1 cellular context compared by ENCODE assay signal in genomic region chr11:13137778-13138400, GRCh38.
TF ChIP-seq lines count a peak whose summit lies in the region.

No MANE protein-coding gene starts in this region.

TF ChIP-seq in SK-N-SH, 30 proteins besides CTCF, POLR2A, EP300 and RAD21 (continued from another document):
- TF ChIP-seq, protein P1, sequence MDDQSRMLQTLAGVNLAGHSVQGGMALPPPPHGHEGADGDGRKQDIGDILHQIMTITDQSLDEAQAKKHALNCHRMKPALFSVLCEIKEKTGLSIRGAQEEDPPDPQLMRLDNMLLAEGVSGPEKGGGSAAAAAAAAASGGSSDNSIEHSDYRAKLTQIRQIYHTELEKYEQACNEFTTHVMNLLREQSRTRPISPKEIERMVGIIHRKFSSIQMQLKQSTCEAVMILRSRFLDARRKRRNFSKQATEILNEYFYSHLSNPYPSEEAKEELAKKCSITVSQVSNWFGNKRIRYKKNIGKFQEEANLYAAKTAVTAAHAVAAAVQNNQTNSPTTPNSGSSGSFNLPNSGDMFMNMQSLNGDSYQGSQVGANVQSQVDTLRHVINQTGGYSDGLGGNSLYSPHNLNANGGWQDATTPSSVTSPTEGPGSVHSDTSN (IDR thresholded peaks at IDR 0.05), result peak; percentile 66
- TF ChIP-seq RCOR1 (IDR thresholded peaks at IDR 0.05; ENCODE audit: low read length) (no peak), POLR2AphosphoS5 (IDR thresholded peaks at IDR 0.05; ENCODE audit: low read depth, low read length) (no peak), NFIC (IDR thresholded peaks at IDR 0.05; ENCODE audit: borderline replicate concordance) (no peak), SIN3A (IDR thresholded peaks at IDR 0.05; ENCODE audit: borderline replicate concordance, low read depth, low read length) (no peak), CHD2 (IDR thresholded peaks at IDR 0.05; ENCODE audit: low read length, partially characterized antibody) (no peak), JUND (IDR thresholded peaks at IDR 0.05) (peak; percentile 48), FOXM1 (IDR thresholded peaks at IDR 0.05; ENCODE audit: low read depth) (no peak), TAF1 (IDR thresholded peaks at IDR 0.05; ENCODE audit: borderline replicate concordance, low read depth, low read length) (no peak), USF2 (IDR thresholded peaks at IDR 0.05; ENCODE audit: borderline replicate concordance, low read depth, low read length) (no peak), GATA2 (CRISPR knock-in tag; IDR thresholded peaks at IDR 0.05) (no peak), FOSL2 (IDR thresholded peaks at IDR 0.05; ENCODE audit: borderline replicate concordance, low read depth) (peak; percentile 36; the same call in 1 of the 2 replicates), ELF1 (IDR thresholded peaks at IDR 0.05) (no peak), YY1 (IDR thresholded peaks at IDR 0.05; ENCODE audit: low read depth) (no peak), EZH2phosphoT487 (IDR thresholded peaks at IDR 0.05; ENCODE audit: borderline replicate concordance, low read depth) (no peak)
